29 cellular contexts compared by ENCODE assay signal in genomic region chr1:210932104-210932503, GRCh38.
"Had no signal": no experiment of that assay in that cellular context is flagged by ENCODE, and none has a peak within 500 bp of the region (broad histone marks: within the 10 kb centered on the region; RNA-seq: fewer than 3 reads in every experiment).

No MANE protein-coding gene starts in this region.

- ATAC-seq: Panc1, PC-3, Right ventricle myocardium inferior, SK-N-SH treated with all-trans-retinoic acid at 6 μM for 48 hours, T-cell had no signal

- H3K9me3 ChIP-seq: Peyer's patch, SJCRH30, SJSA1, SK-N-SH had no signal

- H3K36me3 ChIP-seq: Peyer's patch, SJCRH30, SJSA1 had no signal

- DNase-seq: NCI-H524 treated with DMSO at 0.1 percent for 48 hours; NCI-H526; NCI-H526 treated with DMSO at 0.1 percent for 48 hours; NCI-H69; NCI-H748 treated with DMSO at 0.1 percent for 48 hours; NCI-H774; NCI-H82; NK-92 treated with Interleukin-12 subunit alpha and Interleukin-12 subunit beta, amount 100 ng/mL, for 24 hours; OCI-M1; PC-3; PC-9; Peyer's patch; Right ventricle myocardium superior; RPMI8226; SHP77; SHP77 treated with DMSO at 0.1 percent for 48 hours; SIG-M5; SJCRH30; SK-N-SH; SW 1271; T-cell; T-helper 1 cell had no signal

- H3K27me3 ChIP-seq: Peyer's patch, SJCRH30, SJSA1 had no signal

- FAIRE-seq: RCC 7860 had no signal

- H3K4me1 ChIP-seq: Peyer's patch, SJCRH30, SJSA1 had no signal

- H3K9ac ChIP-seq: SK-N-SH had no signal

- H3K27ac Mint-ChIP-seq: T-cell had no signal

- H3K4me2 ChIP-seq: PC-9, SK-N-SH had no signal

- H3K4me3 ChIP-seq: PC-9, Peyer's patch, SJCRH30, SJSA1, SK-N-MC had no signal

- H2AFZ ChIP-seq: PC-9 had no signal

- H3K36me3 Mint-ChIP-seq: T-cell had no signal

- H3K27ac ChIP-seq: PC-9, Peyer's patch, RWPE1, SJCRH30, SJSA1, SK-N-MC had no signal
